In genomic region chr11:106087815-106088435, GRCh38 we compare ENCODE assay signal across 8 cellular contexts. TPM values are rescaled to one million over a fixed set of nuclear protein-coding genes. Genes with fewer than 3 reads are reported as not detected.
A peak's percentile ranks its signal among the peaks of the same experiment; 100 is the strongest.
DNase-seq lines count a peak whose midpoint lies in the region; ATAC-seq and TF ChIP-seq lines count a peak whose summit lies in the region.

No MANE protein-coding gene starts in this region.

- H3K36me3 Mint-ChIP-seq in activated naive CD8-positive, alpha-beta T cell treated with anti-CD3 and anti-CD28 coated beads, Interleukin-2, amount 10 ng/mL, durations not matched to agents 7 days and 5 days, result peaks cover 19% of the 10 kb centered on the region

- H3K9me3 ChIP-seq in Panc1 (ENCODE audit: control insufficient read depth, insufficient read depth, low read depth, low read length), result no peaks in the 10 kb centered on the region
- no peaks in the 10 kb centered on the region for H3K9me3 ChIP-seq in sigmoid colon

- DNase-seq in NCI-H2081 (lab: John Stamatoyannopoulos, UW), result peak; percentile 43 to 58
- no peak for DNase-seq in NCI-H2081 treated with DMSO at 0.1 percent for 48 hours (lab: John Stamatoyannopoulos, UW)
- DNase-seq in Panc1 (ENCODE audit: low read depth, low spot score), result peak; percentile 32
- DNase-seq in activated naive CD8-positive, alpha-beta T cell treated with anti-CD3 and anti-CD28 coated beads, Interleukin-2, amount 10 ng/mL, durations not matched to agents 7 days and 5 days, result peak; percentile 37
- peak; percentile 25 for DNase-seq in left cardiac atrium
- peak; percentile 71 for DNase-seq in sigmoid colon
- no peak for DNase-seq in DMS153 (lab: John Stamatoyannopoulos, UW)

- no peak for TF ChIP-seq POLR2A in sigmoid colon (IDR thresholded peaks at IDR 0.05)

- CTCF ChIA-PET in Panc1 (lab: Charles Lee), result interaction anchor here (0.7 to 1.3 kb wide), 2 partner anchors 92 to 949 kb away, joined by 3 to 4 read pairs; no protein-coding TSS in a partner anchor

- H3K27me3 ChIP-seq in Panc1 (ENCODE audit: control insufficient read depth, insufficient read depth, low read length) (no peaks in the 10 kb centered on the region), sigmoid colon (no peaks in the 10 kb centered on the region)

- WGBS in sigmoid colon, 2 donors, result 40 to 51% methylated on average over 9 of the region's 9 CpGs

- no peak overlapping the region for H3K4me3 Mint-ChIP-seq in activated naive CD8-positive, alpha-beta T cell treated with anti-CD3 and anti-CD28 coated beads, Interleukin-2, amount 10 ng/mL, durations not matched to agents 7 days and 5 days

- peaks cover 21% of the 10 kb centered on the region for H3K4me1 Mint-ChIP-seq in activated naive CD8-positive, alpha-beta T cell treated with anti-CD3 and anti-CD28 coated beads, Interleukin-2, amount 10 ng/mL, durations not matched to agents 7 days and 5 days

- intact Hi-C loops in Panc1 (cut with micrococcal nuclease; ENCODE audit: unreplicated experiment) (loop anchor here (5.0 to 10.0 kb wide), 2 partner anchors 607 to 949 kb away; no protein-coding TSS in a partner anchor), left cardiac atrium (cut with DNase I) (no loop called here), sigmoid colon (cut with DNase I) (no loop called here)

- H3K36me3 ChIP-seq in Panc1 (ENCODE audit: control insufficient read depth, insufficient read depth, low read length) (peaks cover 60% of the 10 kb centered on the region), sigmoid colon (peaks cover 0 to 41% (median 0%) of the 10 kb centered on the region in 4 donors)

- TF ChIP-seq CTCF in Panc1 (IDR thresholded peaks at IDR 0.05) (peak; percentile 92; the same call in 1 of the 2 replicates), sigmoid colon (IDR thresholded peaks at IDR 0.05) (peak in 3 of 4 experiments; percentile 65 to 85 (median 81))

- H3K4me3 ChIP-seq in Panc1 (ENCODE audit: low read depth in 2 of 2, low read length in 2 of 2), result no peak overlapping the region
- no peak overlapping the region for H3K4me3 ChIP-seq in sigmoid colon

- no peak overlapping the region for H3K27ac Mint-ChIP-seq in activated naive CD8-positive, alpha-beta T cell treated with anti-CD3 and anti-CD28 coated beads, Interleukin-2, amount 10 ng/mL, durations not matched to agents 7 days and 5 days

- POLR2A ChIA-PET in Panc1 (lab: Charles Lee), result no interaction called here
- POLR2A ChIA-PET in activated naive CD8-positive, alpha-beta T cell treated with anti-CD3 and anti-CD28 coated beads, Interleukin-2, amount 10 ng/mL, durations not matched to agents 7 days and 5 days (lab: Charles Lee), result no interaction called here

- no peaks in the 10 kb centered on the region for H3K9me3 Mint-ChIP-seq in activated naive CD8-positive, alpha-beta T cell treated with anti-CD3 and anti-CD28 coated beads, Interleukin-2, amount 10 ng/mL, durations not matched to agents 7 days and 5 days

- BruUV-seq in Panc1 (replicated peaks; lab: Mats Ljungman, UMichigan), result no TSS peak

- peak; percentile 35 for ATAC-seq in HG03354 (IDR thresholded peaks at IDR 0.05; ENCODE audit: poor library complexity, severe bottlenecking, unreplicated experiment)
- 0 out of 2 replicates have a peak, but pooled peaks have one; percentile 72 for ATAC-seq in Panc1
- no peak for ATAC-seq in activated naive CD8-positive, alpha-beta T cell treated with anti-CD3 and anti-CD28 coated beads, Interleukin-2, amount 10 ng/mL, durations not matched to agents 7 days and 5 days (ENCODE audit: low read depth)
- peak; percentile 57 for ATAC-seq in left cardiac atrium

- no peak for TF ChIP-seq EP300 in sigmoid colon (IDR thresholded peaks at IDR 0.05)

- in situ Hi-C loops in Panc1 (cut with HindIII; ENCODE audit: low pct_unique_long_range_greater_than_20kb, low sequenced_read_pairs), result no loop called here

- no peaks in the 10 kb centered on the region for H3K27me3 Mint-ChIP-seq in activated naive CD8-positive, alpha-beta T cell treated with anti-CD3 and anti-CD28 coated beads, Interleukin-2, amount 10 ng/mL, durations not matched to agents 7 days and 5 days

- H3K27ac ChIP-seq in Panc1 (ENCODE audit: low read length), result peak overlapping the region; percentile 29; the same call in 1 of the 2 replicates
- peak overlapping the region in 2 of 4 donors; percentile 15 to 55 for H3K27ac ChIP-seq in sigmoid colon

- peaks cover 20% of the 10 kb centered on the region for H3K4me1 ChIP-seq in Panc1 (ENCODE audit: control insufficient read depth, insufficient read depth, low read length)
- H3K4me1 ChIP-seq in sigmoid colon, result peaks cover 0 to 64% (median 38%) of the 10 kb centered on the region in 4 donors

RNA-seq across cellular contexts. Expression of gene AASDHPPT, which starts 10.5 kb away (rescaled TPM):
- 63.4 TPM for total RNA-seq in Panc1 (2021; ENCODE audit: unreplicated experiment)
- polyA plus RNA-seq in Panc1 (2012; ENCODE audit: insufficient read length), result 50.2 TPM
- 10 to 100 TPM; 29.8 to 33.9 TPM for total RNA-seq in activated naive CD8-positive, alpha-beta T cell treated with anti-CD3 and anti-CD28 coated beads, Interleukin-2, amount 10 ng/mL, durations not matched to agents 7 days and 5 days
- total RNA-seq in left cardiac atrium, result 10 to 100 TPM; 32.6 to 34.0 TPM
- 10 to 100 TPM; 32.5 to 36.8 (median 34.2) TPM for total RNA-seq in sigmoid colon
- 10 to 100 TPM in 2 of 3 donors, 1 to 10 TPM in 1; 8.4 to 12.9 (median 10.9) TPM for polyA plus RNA-seq in sigmoid colon

RNA-seq across cellular contexts. Expression of gene KBTBD3, which starts 10.8 kb away (rescaled TPM):
- total RNA-seq in Panc1 (2021; ENCODE audit: unreplicated experiment), result 5.7 TPM
- polyA plus RNA-seq in Panc1 (2012; ENCODE audit: insufficient read length), result 4.8 TPM
- 10 to 100 TPM; 10.4 to 13.4 TPM for total RNA-seq in activated naive CD8-positive, alpha-beta T cell treated with anti-CD3 and anti-CD28 coated beads, Interleukin-2, amount 10 ng/mL, durations not matched to agents 7 days and 5 days
- total RNA-seq in left cardiac atrium, result 1 to 10 TPM; 8.3 to 8.5 TPM
- 10 to 100 TPM in 1 of 4 donors, 1 to 10 TPM in 3; 4.5 to 10.3 (median 5.9) TPM for total RNA-seq in sigmoid colon
- 1 to 10 TPM; 2.0 to 6.2 (median 4.2) TPM for polyA plus RNA-seq in sigmoid colon

Comparison
In these comparisons a context has a peak if more than half of its experiments do, and no peak if none do; other contexts are left out.
1. DNase-seq: peak in NCI-H2081 (2 of 2), Panc1 (single experiment), activated naive CD8-positive, alpha-beta T cell treated with anti-CD3 and anti-CD28 coated beads, Interleukin-2, amount 10 ng/mL, durations not matched to agents 7 days and 5 days (single experiment), left cardiac atrium (single experiment) and sigmoid colon (single experiment); none in NCI-H2081 treated with DMSO at 0.1 percent for 48 hours (single experiment) and DMS153 (single experiment).